ENCODE assay signal across 10 cellular contexts in genomic region chr16:66427451-66427860, GRCh38. TPM values are rescaled to one million over a fixed set of nuclear protein-coding genes. Genes with fewer than 3 reads are reported as not detected.
DNase-seq lines count a peak whose midpoint lies in the region; ATAC-seq and TF ChIP-seq lines count a peak whose summit lies in the region.
"Had no signal": no experiment of that assay in that cellular context is flagged by ENCODE, and none has a peak within 500 bp of the region (broad histone marks: within the 10 kb centered on the region; RNA-seq: fewer than 3 reads in every experiment).

No MANE protein-coding gene starts in this region.

- H3K27me3 Mint-ChIP-seq in brain: peaks cover 89% of the 10 kb centered on the region

- no peak for TF ChIP-seq POLR2A in gastrocnemius medialis (IDR thresholded peaks at IDR 0.05)

- peaks cover 6% of the 10 kb centered on the region for H3K4me1 ChIP-seq in iPS-18a (ENCODE audit: control insufficient read depth, low read depth, low read length)
- H3K4me1 ChIP-seq in gastrocnemius medialis: peaks cover 0 to 9% of the 10 kb centered on the region in 2 donors

- DNase-seq in GM20000 (ENCODE audit: low spot score) (peak; percentile 38), gastrocnemius medialis (no peak)
- DNase-seq in stimulated activated CD4-positive, alpha-beta T cell treated with anti-CD3 and anti-CD28 coated beads, Interleukin-12 subunit alpha, Interleukin-12 subunit beta, amount 100 ng/mL, for 4 hours: no peak

- H3K27ac Mint-ChIP-seq in brain: no peak overlapping the region
- H3K27ac Mint-ChIP-seq: T-helper 1 cell treated with Interleukin-12 subunit alpha and Interleukin-12 subunit beta and Interleukin-4 antibody, amounts not matched to agents 30 μg/mL and 1 μg/mL, for 36 hours had no signal

- H3K36me3 ChIP-seq in iPS-18a (ENCODE audit: control insufficient read depth, low read depth, low read length): no peaks in the 10 kb centered on the region
- no peaks in the 10 kb centered on the region for H3K36me3 ChIP-seq in gastrocnemius medialis
- H3K36me3 ChIP-seq: adrenal gland had no signal

- intact Hi-C loops in gastrocnemius medialis (cut with DNase I; ENCODE audit: low total_unique reads): no loop called here

- H3K9me3 ChIP-seq in iPS-18a (ENCODE audit: control insufficient read depth, low read depth, low read length) (no peaks in the 10 kb centered on the region), gastrocnemius medialis (no peaks in the 10 kb centered on the region)
- H3K9me3 ChIP-seq: adrenal gland had no signal

- no peaks in the 10 kb centered on the region for H3K36me3 Mint-ChIP-seq in brain

- TF ChIP-seq CTCF in GM20000 (IDR thresholded peaks at IDR 0.05; ENCODE audit: extremely low read depth, missing control alignments) (no peak), brain (conservative IDR thresholded peaks at IDR 0.05) (no peak), gastrocnemius medialis (IDR thresholded peaks at IDR 0.05 in 4 of 5, conservative IDR thresholded peaks at IDR 0.05 in 1 of 5) (no peak)

- H3K4me3 Mint-ChIP-seq in brain: peak overlapping the region in 4 of 5 experiments; percentile 56 to 74 (median 68)
- H3K4me3 Mint-ChIP-seq: T-helper 1 cell treated with Interleukin-12 subunit alpha and Interleukin-12 subunit beta and Interleukin-4 antibody, amounts not matched to agents 30 μg/mL and 1 μg/mL, for 36 hours had no signal

- peaks cover 3 to 26% (median 9%) of the 10 kb centered on the region in 5 experiments for H3K9me3 Mint-ChIP-seq in brain
- H3K9me3 Mint-ChIP-seq: T-helper 1 cell treated with Interleukin-12 subunit alpha and Interleukin-12 subunit beta and Interleukin-4 antibody, amounts not matched to agents 30 μg/mL and 1 μg/mL, for 36 hours had no signal

- no peak for ATAC-seq in gastrocnemius medialis
- no peak for ATAC-seq in HG03432 (IDR thresholded peaks at IDR 0.05; ENCODE audit: unreplicated experiment)
- ATAC-seq in HG02610 (IDR thresholded peaks at IDR 0.05; ENCODE audit: unreplicated experiment): no peak
- no peak for ATAC-seq in HG03108 (IDR thresholded peaks at IDR 0.05; ENCODE audit: unreplicated experiment)

- H3K4me3 ChIP-seq in iPS-18a (ENCODE audit: low read length) (peak overlapping the region; percentile 43), gastrocnemius medialis (peak overlapping the region; percentile 13 to 43 (median 36))

- in situ Hi-C loops in gastrocnemius medialis (cut with MboI; ENCODE audit: low sequenced_read_pairs in 4 of 4): no loop called here

- no peak overlapping the region for H3K27ac ChIP-seq in iPS-18a (ENCODE audit: low read length)
- H3K27ac ChIP-seq in gastrocnemius medialis: no peak overlapping the region
- H3K27ac ChIP-seq: adrenal gland had no signal

- peaks cover 70% of the 10 kb centered on the region for H3K27me3 ChIP-seq in iPS-18a (ENCODE audit: control insufficient read depth, insufficient read depth, low read length)
- H3K27me3 ChIP-seq in gastrocnemius medialis: peaks cover 27 to 46% (median 38%) of the 10 kb centered on the region in 3 donors

- peaks cover 13% of the 10 kb centered on the region for H3K4me1 Mint-ChIP-seq in brain

- H3K9ac ChIP-seq in iPS-18a (ENCODE audit: low read length): no peak overlapping the region

RNA-seq across cellular contexts. Expression of gene BEAN1, which starts 0.4 kb away (rescaled TPM):
- 6.1 TPM for polyA plus RNA-seq in brain (ENCODE audit: insufficient read depth, low read depth, low replicate concordance)
- total RNA-seq in gastrocnemius medialis: not detected
